17 cellular contexts compared by ENCODE assay signal in genomic region chr18:13405305-13406038, GRCh38.
"Had no signal": no experiment of that assay in that cellular context is flagged by ENCODE, and none has a peak within 500 bp of the region (broad histone marks: within the 10 kb centered on the region; RNA-seq: fewer than 3 reads in every experiment).

No MANE protein-coding gene starts in this region.

- FAIRE-seq: endometrium, frontal cortex had no signal

- H3K36me3 Mint-ChIP-seq: stimulated activated effector memory CD8-positive, alpha-beta T cell treated with anti-CD3 and anti-CD28 coated beads, Interleukin-12 subunit alpha, Interleukin-12 subunit beta, amount 100 ng/mL, for 72 hours had no signal

- H3K4me1 Mint-ChIP-seq: stimulated activated effector memory CD8-positive, alpha-beta T cell treated with anti-CD3 and anti-CD28 coated beads, Interleukin-12 subunit alpha, Interleukin-12 subunit beta, amount 100 ng/mL, for 72 hours had no signal

- H3K36me3 ChIP-seq: neutrophil had no signal

- H3K27ac ChIP-seq: dorsolateral prefrontal cortex, heart left ventricle, neutrophil, tibial nerve had no signal

- H3K4me1 ChIP-seq: tibial nerve had no signal

- DNase-seq: cortex of kidney; dorsolateral prefrontal cortex; effector memory CD4-positive, alpha-beta T cell; heart left ventricle; hippocampal formation; left colon; mucosa of descending colon; naive thymus-derived CD8-positive, alpha-beta T cell; stimulated activated CD4-positive, alpha-beta T cell treated with anti-CD3 and anti-CD28 coated beads, Interleukin-4, amount 100 ng/mL, for 1 hour; stimulated activated CD8-positive, alpha-beta memory T cell treated with anti-CD3 and anti-CD28 coated beads, Interleukin-4, amount 100 ng/mL, for 48 hours had no signal

- H3K9me3 ChIP-seq: heart left ventricle, mucosa of descending colon, neutrophil, tibial nerve had no signal

- H3K4me3 ChIP-seq: dorsolateral prefrontal cortex, heart left ventricle, mucosa of descending colon, tibial nerve had no signal

- H3K27me3 ChIP-seq: dorsolateral prefrontal cortex, heart left ventricle, neutrophil, tibial nerve had no signal

- H3K27ac Mint-ChIP-seq: stimulated activated effector memory CD8-positive, alpha-beta T cell treated with anti-CD3 and anti-CD28 coated beads, Interleukin-12 subunit alpha, Interleukin-12 subunit beta, amount 100 ng/mL, for 72 hours; stimulated activated naive CD8-positive, alpha-beta T cell treated with anti-CD3 and anti-CD28 coated beads, Interleukin-15, Interleukin-2, amounts not matched to agents 100 ng/mL and 50 ng/mL, for 24 hours had no signal

- ATAC-seq: esophagus mucosa; left colon; mucosa of descending colon; stimulated activated effector memory CD8-positive, alpha-beta T cell treated with anti-CD3 and anti-CD28 coated beads, Interleukin-12 subunit alpha, Interleukin-12 subunit beta, amount 100 ng/mL, for 72 hours had no signal

- H3K4me3 Mint-ChIP-seq: naive thymus-derived CD8-positive, alpha-beta T cell; stimulated activated effector memory CD8-positive, alpha-beta T cell treated with anti-CD3 and anti-CD28 coated beads, Interleukin-12 subunit alpha, Interleukin-12 subunit beta, amount 100 ng/mL, for 72 hours; stimulated activated naive CD8-positive, alpha-beta T cell treated with anti-CD3 and anti-CD28 coated beads, Interleukin-15, Interleukin-2, amounts not matched to agents 100 ng/mL and 50 ng/mL, for 24 hours had no signal

- H3K9me3 Mint-ChIP-seq: naive thymus-derived CD8-positive, alpha-beta T cell; stimulated activated effector memory CD8-positive, alpha-beta T cell treated with anti-CD3 and anti-CD28 coated beads, Interleukin-12 subunit alpha, Interleukin-12 subunit beta, amount 100 ng/mL, for 72 hours; stimulated activated naive CD8-positive, alpha-beta T cell treated with anti-CD3 and anti-CD28 coated beads, Interleukin-15, Interleukin-2, amounts not matched to agents 100 ng/mL and 50 ng/mL, for 24 hours had no signal

- H3K27me3 Mint-ChIP-seq: naive thymus-derived CD8-positive, alpha-beta T cell; stimulated activated naive CD8-positive, alpha-beta T cell treated with anti-CD3 and anti-CD28 coated beads, Interleukin-15, Interleukin-2, amounts not matched to agents 100 ng/mL and 50 ng/mL, for 24 hours had no signal
